In the genomic region with DNA sequence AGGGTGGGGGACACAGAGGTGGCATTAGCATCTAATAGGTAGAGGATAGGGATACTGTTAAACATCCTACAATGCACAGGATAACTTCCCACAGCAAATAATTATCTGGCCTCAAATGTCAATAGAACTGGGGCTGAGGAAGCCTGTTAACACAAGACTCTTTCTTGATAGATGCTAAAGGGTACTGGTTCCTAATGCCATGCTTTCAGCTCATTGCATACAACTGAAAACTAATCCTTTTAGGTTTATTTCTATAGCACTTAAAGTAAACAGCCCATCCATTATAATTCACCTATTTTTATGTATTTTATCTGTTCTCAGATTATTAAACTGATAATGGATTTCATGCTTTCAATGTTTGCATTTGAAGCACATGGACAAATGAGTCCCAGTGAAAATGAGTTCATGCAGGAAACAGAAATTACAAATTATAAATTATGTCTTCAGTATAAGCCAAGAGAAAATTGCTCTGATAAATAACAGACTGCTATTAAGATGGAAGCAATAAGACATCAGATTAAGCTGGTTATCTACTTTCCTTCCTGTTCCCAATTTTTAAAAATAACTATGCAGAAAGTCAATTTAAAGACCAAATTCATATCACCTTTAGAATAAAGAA, we compare ENCODE assay signal across 4 cellular contexts.
"Had no signal": no experiment of that assay in that cellular context is flagged by ENCODE, and none has a peak within 500 bp of the region (broad histone marks: within the 10 kb centered on the region; RNA-seq: fewer than 3 reads in every experiment).

No MANE protein-coding gene starts in this region.

- ATAC-seq: GM23338 had no signal

- H3K4me1 Mint-ChIP-seq: IgD-negative memory B cell had no signal

- H2AFZ ChIP-seq: GM23338 had no signal

- H3K4me3 Mint-ChIP-seq: GM23338, H9, IgD-negative memory B cell had no signal

- H3K27ac Mint-ChIP-seq: GM23338, H9, IgD-negative memory B cell had no signal

- H3K9me3 Mint-ChIP-seq: H9, IgD-negative memory B cell had no signal

- H3K4me3 ChIP-seq: GM23338 had no signal

- DNase-seq: H9, HCEC 1CT had no signal

- H3K36me3 Mint-ChIP-seq: IgD-negative memory B cell had no signal

- H3K4me2 ChIP-seq: GM23338 had no signal
